In genomic region chr18:12765586-12765985, GRCh38 we compare ENCODE assay signal across 23 cellular contexts.
"Had no signal": no experiment of that assay in that cellular context is flagged by ENCODE, and none has a peak within 500 bp of the region (broad histone marks: within the 10 kb centered on the region; RNA-seq: fewer than 3 reads in every experiment).

No MANE protein-coding gene starts in this region.

- DNase-seq: colonic mucosa; effector CD8-positive, alpha-beta T cell; endodermal cell; foreskin fibroblast; gastrocnemius medialis; natural killer cell; occipital lobe; ovary; posterior cingulate gyrus; psoas muscle; spleen; stimulated activated CD4-positive, alpha-beta T cell treated with anti-CD3 and anti-CD28 coated beads, Interleukin-4, amount 100 ng/mL, for 4 hours; stimulated activated naive CD8-positive, alpha-beta T cell treated with anti-CD3 and anti-CD28 coated beads, Interleukin-15, Interleukin-2, amounts not matched to agents 100 U/mL and 50 U/mL, for 24 hours; substantia nigra; upper lobe of left lung had no signal

- H3K9me3 ChIP-seq: colonic mucosa, gastrocnemius medialis, ovary, psoas muscle, spleen, testis, tibial nerve, upper lobe of left lung had no signal

- H3K4me3 ChIP-seq: colonic mucosa, gastrocnemius medialis, ovary, psoas muscle, skin epidermis, spleen, testis, tibial nerve, upper lobe of left lung had no signal

- ATAC-seq: gastrocnemius medialis; left lobe of liver; natural killer cell; psoas muscle; right cardiac atrium; stimulated activated naive CD8-positive, alpha-beta T cell treated with anti-CD3 and anti-CD28 coated beads, Interleukin-15, Interleukin-2, amounts not matched to agents 100 U/mL and 50 U/mL, for 24 hours had no signal

- H3K36me3 ChIP-seq: colonic mucosa, gastrocnemius medialis, ovary, spleen, tibial nerve, upper lobe of left lung had no signal

- H3K4me1 Mint-ChIP-seq: stimulated activated memory B cell treated with anti-CD40 and anti-IgM and Interleukin-4, amounts not matched to agents 10 μg/mL and 1 μg/mL and 100 μg/mL, for 72 hours had no signal

- H3K27ac ChIP-seq: colonic mucosa, epithelial cell of prostate, gastrocnemius medialis, ovary, psoas muscle, skin epidermis, spleen, testis, tibial nerve, upper lobe of left lung had no signal

- H3K27ac Mint-ChIP-seq: dendritic cell treated with granulocyte-macrophage colony-stimulating factor and Interleukin-4, amounts not matched to agents 40 ng/mL and 50 ng/mL, for 4 days; endodermal cell; natural killer cell; stimulated activated memory B cell treated with anti-CD40 and anti-IgM and Interleukin-4, amounts not matched to agents 10 μg/mL and 1 μg/mL and 100 μg/mL, for 72 hours had no signal

- H3K36me3 Mint-ChIP-seq: natural killer cell; stimulated activated memory B cell treated with anti-CD40 and anti-IgM and Interleukin-4, amounts not matched to agents 10 μg/mL and 1 μg/mL and 100 μg/mL, for 72 hours had no signal

- H3K9me3 Mint-ChIP-seq: dendritic cell treated with granulocyte-macrophage colony-stimulating factor and Interleukin-4, amounts not matched to agents 40 ng/mL and 50 ng/mL, for 4 days; endodermal cell; natural killer cell; stimulated activated memory B cell treated with anti-CD40 and anti-IgM and Interleukin-4, amounts not matched to agents 10 μg/mL and 1 μg/mL and 100 μg/mL, for 72 hours had no signal

- H3K27me3 ChIP-seq: colonic mucosa, gastrocnemius medialis, ovary, spleen, testis, tibial nerve, upper lobe of left lung had no signal

- H3K4me3 Mint-ChIP-seq: dendritic cell treated with granulocyte-macrophage colony-stimulating factor and Interleukin-4, amounts not matched to agents 40 ng/mL and 50 ng/mL, for 4 days; endodermal cell; natural killer cell; stimulated activated memory B cell treated with anti-CD40 and anti-IgM and Interleukin-4, amounts not matched to agents 10 μg/mL and 1 μg/mL and 100 μg/mL, for 72 hours had no signal

- H3K27me3 Mint-ChIP-seq: dendritic cell treated with granulocyte-macrophage colony-stimulating factor and Interleukin-4, amounts not matched to agents 40 ng/mL and 50 ng/mL, for 4 days had no signal

- H3K4me1 ChIP-seq: colonic mucosa, gastrocnemius medialis, psoas muscle, spleen, testis, tibial nerve, upper lobe of left lung had no signal
